30 cellular contexts compared by ENCODE assay signal in genomic region chr2:226776104-226776503, GRCh38.
"Had no signal": no experiment of that assay in that cellular context is flagged by ENCODE, and none has a peak within 500 bp of the region (broad histone marks: within the 10 kb centered on the region; RNA-seq: fewer than 3 reads in every experiment).

No MANE protein-coding gene starts in this region.

- H3K9me3 ChIP-seq: body of pancreas, colonic mucosa had no signal

- H3K27me3 ChIP-seq: adrenal gland, body of pancreas, colonic mucosa, heart left ventricle had no signal

- H3K27ac ChIP-seq: adrenal gland, body of pancreas, colonic mucosa, WERI-Rb-1 had no signal

- DNase-seq: activated B cell treated with CpG ODN at 0.5 μM for 24 hours; activated CD4-positive, alpha-beta T cell treated with anti-CD3 and anti-CD28 coated beads for 48 hours; activated CD4-positive, alpha-beta T cell treated with anti-CD3 and anti-CD28 coated beads, Interleukin-2, amount 50 U/mL, for 1 hour; activated CD4-positive, alpha-beta T cell treated with anti-CD3 and anti-CD28 coated beads, Interleukin-2, amount 50 U/mL, for 48 hours; activated CD8-positive, alpha-beta memory T cell treated with anti-CD3 and anti-CD28 coated beads for 24 hours; activated CD8-positive, alpha-beta T cell treated with anti-CD3 and anti-CD28 coated beads for 36 hours; activated effector memory CD4-positive, alpha-beta T cell treated with Interleukin-2 at 50 U/mL for 16 hours; activated gamma-delta T cell treated with Interleukin-2 at 50 U/mL for 16 hours; activated naive CD4-positive, alpha-beta T cell treated with anti-CD3 and anti-CD28 coated beads, Interleukin-2, amount 50 U/mL, for 16 hours; activated naive CD4-positive, alpha-beta T cell treated with Interleukin-2 at 50 U/mL for 16 hours; activated T-cell treated with anti-CD3 and anti-CD28 coated beads, Interleukin-2, amount 50 U/mL, for 4 hours; adrenal gland; amygdala; aorta; body of pancreas; caudate nucleus; colonic mucosa; effector memory CD4-positive, alpha-beta T cell; endodermal cell; foreskin fibroblast; glutamatergic neuron; heart left ventricle; T-helper 1 cell; T-helper 17 cell; T1000; WERI-Rb-1 had no signal

- H3K4me3 ChIP-seq: adrenal gland, body of pancreas, colonic mucosa, heart left ventricle had no signal

- FAIRE-seq: frontal cortex had no signal

- H3K36me3 ChIP-seq: adrenal gland, colonic mucosa, WERI-Rb-1 had no signal

- ATAC-seq: activated CD4-positive, CD25-positive, alpha-beta regulatory T cell treated with anti-CD3 and anti-CD28 coated beads, Interleukin-2, amount 50 U/mL, for 24 hours; activated CD8-positive, alpha-beta T cell treated with anti-CD3 and anti-CD28 coated beads for 36 hours; activated T-cell treated with anti-CD3 and anti-CD28 coated beads, Interleukin-2, amount 50 U/mL, for 4 hours; activated T-helper 17 cell treated with anti-CD3 and anti-CD28 coated beads, Interleukin-2, amount 50 U/mL, for 72 hours; body of pancreas; esophagus mucosa; heart left ventricle; T-helper 17 cell had no signal
